ENCODE assay signal across 1 cellular context in genomic region chr20:23606652-23607049, GRCh38.
A peak's percentile ranks its signal among the peaks of the same experiment; 100 is the strongest.
TF ChIP-seq lines count a peak whose summit lies in the region.

No MANE protein-coding gene starts in this region.

TF ChIP-seq in HepG2, 621 proteins besides CTCF, POLR2A, EP300 and RAD21 (continued from another document and continues in another):
- TF ChIP-seq AKNA (CRISPR knock-in tag; IDR thresholded peaks at IDR 0.05; ENCODE audit: borderline replicate concordance): no peak
- TF ChIP-seq MIER2 (CRISPR knock-in tag; IDR thresholded peaks at IDR 0.05): peak; percentile 47; the same call in 1 of the 2 replicates
- TF ChIP-seq ZNF644 (CRISPR knock-in tag; IDR thresholded peaks at IDR 0.05; ENCODE audit: low read depth): no peak
- no peak for TF ChIP-seq ZNF329 (CRISPR knock-in tag; IDR thresholded peaks at IDR 0.05; ENCODE audit: low read depth)
- TF ChIP-seq HNF4A (CRISPR knock-in tag; IDR thresholded peaks at IDR 0.05): no peak
- no peak for TF ChIP-seq NAIF1 (CRISPR knock-in tag; IDR thresholded peaks at IDR 0.05; ENCODE audit: borderline replicate concordance)
- no peak for TF ChIP-seq ZNF572 (CRISPR knock-in tag; IDR thresholded peaks at IDR 0.05)
- no peak for TF ChIP-seq RFXAP (CRISPR knock-in tag; IDR thresholded peaks at IDR 0.05; ENCODE audit: borderline replicate concordance)
- TF ChIP-seq ZBTB44 (CRISPR knock-in tag; IDR thresholded peaks at IDR 0.05): no peak
- no peak for TF ChIP-seq ISL2 (CRISPR knock-in tag; IDR thresholded peaks at IDR 0.05)
- TF ChIP-seq ZFP36L1 (CRISPR knock-in tag; IDR thresholded peaks at IDR 0.05): no peak
- no peak; the same call in 1 of the 2 replicates for TF ChIP-seq MEIS2 (CRISPR knock-in tag; IDR thresholded peaks at IDR 0.05)
- no peak for TF ChIP-seq KLF6 (CRISPR knock-in tag; IDR thresholded peaks at IDR 0.05)
- TF ChIP-seq SOX5 (CRISPR knock-in tag; IDR thresholded peaks at IDR 0.05; ENCODE audit: borderline replicate concordance): no peak
- no peak for TF ChIP-seq ZNF550 (CRISPR knock-in tag; IDR thresholded peaks at IDR 0.05; ENCODE audit: borderline replicate concordance)
- peak; percentile 47; the same call in 1 of the 2 replicates for TF ChIP-seq ERF (CRISPR knock-in tag; IDR thresholded peaks at IDR 0.05)
- TF ChIP-seq ZFP36 (IDR thresholded peaks at IDR 0.05; ENCODE audit: borderline replicate concordance, low read depth, low read length, partially characterized antibody): no peak
- peak; percentile 62; the same call in 1 of the 2 replicates for TF ChIP-seq ZNF614 (CRISPR knock-in tag; IDR thresholded peaks at IDR 0.05; ENCODE audit: borderline replicate concordance)
- TF ChIP-seq TBX3 (IDR thresholded peaks at IDR 0.05; ENCODE audit: borderline replicate concordance): no peak
- TF ChIP-seq HMG20B (CRISPR knock-in tag; conservative IDR thresholded peaks at IDR 0.05): no peak
- TF ChIP-seq TRIM22 (IDR thresholded peaks at IDR 0.05): no peak
- TF ChIP-seq ARNT (IDR thresholded peaks at IDR 0.05): no peak
- TF ChIP-seq ZNF484 (CRISPR knock-in tag; IDR thresholded peaks at IDR 0.05; ENCODE audit: borderline replicate concordance, low read depth): no peak
- no peak for TF ChIP-seq GZF1 (CRISPR knock-in tag; IDR thresholded peaks at IDR 0.05)
- TF ChIP-seq ZNF10 (CRISPR knock-in tag; IDR thresholded peaks at IDR 0.05; ENCODE audit: borderline replicate concordance, low read depth): no peak
- TF ChIP-seq LCORL (IDR thresholded peaks at IDR 0.05): no peak
- TF ChIP-seq LCORL (CRISPR knock-in tag; IDR thresholded peaks at IDR 0.05): no peak
- TF ChIP-seq HNRNPUL1 (IDR thresholded peaks at IDR 0.05; ENCODE audit: low read depth, low read length): no peak
- TF ChIP-seq CREB1 (IDR thresholded peaks at IDR 0.05): no peak
- TF ChIP-seq CREB1 (CRISPR knock-in tag; IDR thresholded peaks at IDR 0.05): no peak
- no peak for TF ChIP-seq TBX2 (CRISPR knock-in tag; IDR thresholded peaks at IDR 0.05; ENCODE audit: borderline replicate concordance)
- no peak for TF ChIP-seq PREB (CRISPR knock-in tag; IDR thresholded peaks at IDR 0.05)
- TF ChIP-seq HNRNPLL (IDR thresholded peaks at IDR 0.05; ENCODE audit: low read depth, low read length, poor library complexity, severe bottlenecking): no peak
- no peak for TF ChIP-seq CERS6 (CRISPR knock-in tag; IDR thresholded peaks at IDR 0.05)
- TF ChIP-seq ZMYM4 (CRISPR knock-in tag; IDR thresholded peaks at IDR 0.05): no peak
- TF ChIP-seq ZNF710 (CRISPR knock-in tag; IDR thresholded peaks at IDR 0.05; ENCODE audit: borderline replicate concordance): no peak
- no peak for TF ChIP-seq ZNF660 (CRISPR knock-in tag; IDR thresholded peaks at IDR 0.05; ENCODE audit: borderline replicate concordance, low read depth)
- no peak for TF ChIP-seq NFIB (CRISPR knock-in tag; IDR thresholded peaks at IDR 0.05; ENCODE audit: borderline replicate concordance)
- TF ChIP-seq HNF1A (IDR thresholded peaks at IDR 0.05; ENCODE audit: low read depth): no peak
- TF ChIP-seq HNF1A (CRISPR knock-in tag; IDR thresholded peaks at IDR 0.05; ENCODE audit: borderline replicate concordance): 0 out of 2 replicates have a peak, but pooled peaks have one; percentile 24
- no peak for TF ChIP-seq ZNF101 (CRISPR knock-in tag; IDR thresholded peaks at IDR 0.05; ENCODE audit: borderline replicate concordance, low read depth)
- no peak for TF ChIP-seq TOE1 (CRISPR knock-in tag; IDR thresholded peaks at IDR 0.05)
- TF ChIP-seq NR2C2 (CRISPR knock-in tag; IDR thresholded peaks at IDR 0.05; ENCODE audit: borderline replicate concordance): no peak
- no peak for TF ChIP-seq ZBTB1 (CRISPR knock-in tag; IDR thresholded peaks at IDR 0.05; ENCODE audit: borderline replicate concordance)
- TF ChIP-seq ZNF75D (CRISPR knock-in tag; IDR thresholded peaks at IDR 0.05; ENCODE audit: borderline replicate concordance): no peak
- TF ChIP-seq ZNF639 (CRISPR knock-in tag; conservative IDR thresholded peaks at IDR 0.05): no peak
